Comparison of ENCODE assay signal across 10 cellular contexts in the genomic region with DNA sequence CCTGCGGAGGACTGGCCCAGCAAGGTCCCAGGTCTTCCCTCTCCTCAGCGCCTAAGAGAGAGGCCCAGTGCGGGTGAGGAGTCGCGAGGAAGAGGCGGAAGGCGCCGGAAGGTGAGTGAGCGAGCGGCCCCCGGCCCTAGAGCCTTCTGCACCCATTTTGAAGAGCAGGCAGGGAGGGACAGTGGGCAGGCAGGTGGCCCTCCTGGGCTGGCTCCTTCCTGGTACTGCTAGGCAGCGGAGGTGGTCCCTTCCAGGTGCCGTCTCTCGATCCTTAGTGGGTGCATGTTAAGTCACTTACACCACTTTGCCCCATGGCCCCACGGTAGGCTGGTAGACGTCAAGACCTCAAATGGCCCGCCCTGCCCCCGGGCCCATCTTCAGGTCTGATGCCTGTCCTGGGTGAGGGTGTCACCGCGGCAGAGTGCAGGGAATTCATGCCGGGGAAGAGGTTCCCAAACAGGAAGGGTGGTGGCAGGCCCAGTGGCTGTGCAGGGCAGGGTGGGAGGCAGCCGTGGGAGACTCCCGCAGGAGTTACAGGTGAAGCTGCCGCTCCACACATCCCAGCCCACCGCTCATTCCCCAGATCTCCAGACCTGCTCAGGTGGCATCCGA. TPM values are rescaled to one million over a fixed set of nuclear protein-coding genes. Genes with fewer than 3 reads are reported as not detected.
DNase-seq lines count a peak whose midpoint lies in the region; ATAC-seq, FAIRE-seq and TF ChIP-seq lines count a peak whose summit lies in the region.
"Had no signal": no experiment of that assay in that cellular context is flagged by ENCODE, and none has a peak within 500 bp of the region (broad histone marks: within the 10 kb centered on the region; RNA-seq: fewer than 3 reads in every experiment).

No MANE protein-coding gene starts in this region.

- no peak for FAIRE-seq in pancreas (lab: Jason Lieb, UNC)

- H3K79me2 ChIP-seq in PC-3 (ENCODE audit: low read length) = peaks cover 17% of the 10 kb centered on the region

- no peak for DNase-seq in CD8-positive, alpha-beta T cell
- DNase-seq in PC-3 = peak; percentile 23
- DNase-seq in fibroblast of pulmonary artery (ENCODE audit: low read depth) = no peak
- DNase-seq in pancreas = peak in 1 of 6 donors; percentile 75
- DNase-seq in midbrain (lab: John Stamatoyannopoulos, UW) = no peak
- DNase-seq in MG63 = no peak
- DNase-seq in NCI-H1417 treated with DMSO at 0.1 percent for 48 hours (lab: John Stamatoyannopoulos, UW) = no peak
- DNase-seq: activated gamma-delta T cell treated with Interleukin-2 at 50 U/mL for 16 hours, NCI-H1694 had no signal

- BruUV-seq in PC-3 (replicated peaks; lab: Mats Ljungman, UMichigan) = no TSS peak

- no peaks in the 10 kb centered on the region for H3K9me3 Mint-ChIP-seq in CD8-positive, alpha-beta T cell

- ATAC-seq in CD8-positive, alpha-beta T cell = peak; percentile 11
- ATAC-seq in PC-3 = peak; percentile 13
- ATAC-seq in pancreas = no peak
- ATAC-seq in HG02852 (IDR thresholded peaks at IDR 0.05; ENCODE audit: unreplicated experiment) = no peak

- CTCF ChIA-PET in CD8-positive, alpha-beta T cell (lab: Charles Lee) = interaction anchor here (3.3 kb wide), 1 partner anchor 21 kb away, joined by 21 read pairs; no protein-coding TSS in a partner anchor
- CTCF ChIA-PET in PC-3 (lab: Charles Lee) = no interaction called here

- H3K36me3 Mint-ChIP-seq in CD8-positive, alpha-beta T cell = no peaks in the 10 kb centered on the region

- 23 to 27% methylated on average over 25 to 26 of the region's 26 CpGs for WGBS in pancreas, 2 donors

- peak overlapping the region; percentile 99 for H3K4me2 ChIP-seq in PC-3 (ENCODE audit: low read length)

- no peaks in the 10 kb centered on the region for H3K9me2 ChIP-seq in PC-3 (replicated peaks; ENCODE audit: low read length)

- H3K27me3 Mint-ChIP-seq in CD8-positive, alpha-beta T cell (ENCODE audit: low read depth) = peaks cover 31% of the 10 kb centered on the region

- POLR2A ChIA-PET in CD8-positive, alpha-beta T cell (lab: Charles Lee) = no interaction called here
- POLR2A ChIA-PET in PC-3 (lab: Charles Lee; ENCODE audit: unreplicated experiment) = no interaction called here

- no peaks in the 10 kb centered on the region for H3K27me3 ChIP-seq in CD8-positive, alpha-beta T cell (ENCODE audit: insufficient read depth, low read length)
- H3K27me3 ChIP-seq in PC-3 (ENCODE audit: low read length) (no peaks in the 10 kb centered on the region), pancreas (no peaks in the 10 kb centered on the region), MG63 (no peaks in the 10 kb centered on the region)

- peak overlapping the region; percentile 48 for H3K4me3 ChIP-seq in CD8-positive, alpha-beta T cell (ENCODE audit: low read depth, low read length)
- H3K4me3 ChIP-seq in PC-3 (ENCODE audit: low read length) (peak overlapping the region; percentile 87), fibroblast of pulmonary artery (replicated peaks; ENCODE audit: low read depth, low read length) (peak overlapping the region; percentile 41), pancreas (peak overlapping the region; percentile 44 to 86 (median 62)), MG63 (no peak overlapping the region)

- no peak overlapping the region for H3K27ac Mint-ChIP-seq in CD8-positive, alpha-beta T cell

- H3F3A ChIP-seq in PC-3 (ENCODE audit: low read length, unreplicated experiment) = peaks cover 6% of the 10 kb centered on the region

- peak overlapping the region; percentile 81 for H3K4me3 Mint-ChIP-seq in CD8-positive, alpha-beta T cell

- intact Hi-C loops in CD8-positive, alpha-beta T cell (cut with DNase I, micrococcal nuclease) = no loop called here
- intact Hi-C loops in PC-3 (cut with micrococcal nuclease) (loop anchor here (2.0 kb wide), 1 partner anchor 14 kb away; no protein-coding TSS in a partner anchor), pancreas (cut with DNase I) (no loop called here)

- H3K9me3 ChIP-seq in CD8-positive, alpha-beta T cell (ENCODE audit: low read length) = no peaks in the 10 kb centered on the region
- H3K9me3 ChIP-seq in PC-3 (ENCODE audit: low read length) (no peaks in the 10 kb centered on the region), pancreas (no peaks in the 10 kb centered on the region), MG63 (no peaks in the 10 kb centered on the region)

- no peak overlapping the region for H3K27ac ChIP-seq in CD8-positive, alpha-beta T cell (ENCODE audit: low read depth, low read length)
- H3K27ac ChIP-seq in PC-3 (ENCODE audit: low read length) (no peak overlapping the region), pancreas (peak overlapping the region in 3 of 4 donors; percentile 31 to 58 (median 47))

- TF ChIP-seq CTCF in CD8-positive, alpha-beta T cell (IDR thresholded peaks at IDR 0.05) = no peak
- no peak for TF ChIP-seq CTCF in PC-3 (conservative IDR thresholded peaks at IDR 0.05; ENCODE audit: low read depth, low read length)
- no peak for TF ChIP-seq CTCF in fibroblast of pulmonary artery (IDR thresholded peaks at IDR 0.05; ENCODE audit: low read length, missing control alignments)
- no peak for TF ChIP-seq CTCF in pancreas (IDR thresholded peaks at IDR 0.05)

- H3K36me3 ChIP-seq in CD8-positive, alpha-beta T cell (ENCODE audit: insufficient read depth, low read length) = no peaks in the 10 kb centered on the region
- H3K36me3 ChIP-seq in PC-3 (ENCODE audit: low read depth, low read length) (no peaks in the 10 kb centered on the region), pancreas (no peaks in the 10 kb centered on the region), MG63 (no peaks in the 10 kb centered on the region)

- peaks cover 11% of the 10 kb centered on the region for H3K4me1 Mint-ChIP-seq in CD8-positive, alpha-beta T cell (ENCODE audit: low read depth)

- peak overlapping the region; percentile 79 for H3K9ac ChIP-seq in PC-3 (ENCODE audit: low read length)

- no peaks in the 10 kb centered on the region for H4K20me1 ChIP-seq in PC-3 (ENCODE audit: low read length)

- peaks cover 11% of the 10 kb centered on the region for H3K4me1 ChIP-seq in CD8-positive, alpha-beta T cell (ENCODE audit: insufficient read depth, low read length)
- H3K4me1 ChIP-seq in PC-3 (ENCODE audit: insufficient read depth, low read length) = peaks cover 36% of the 10 kb centered on the region
- H3K4me1 ChIP-seq in pancreas = peaks cover 0 to 10% (median 0%) of the 10 kb centered on the region in 3 donors

- peak overlapping the region; percentile 94 for H2AFZ ChIP-seq in PC-3 (ENCODE audit: low read length)

RNA-seq across cellular contexts. Expression of a gene that starts 14.4 kb away (rescaled TPM):
- total RNA-seq in CD8-positive, alpha-beta T cell = 1 to 10 TPM in 1 of 2 experiments, under 1 TPM in 1; 0.64 to 1.1 TPM
- 30.4 TPM in 2 replicates for total RNA-seq in PC-3 (2014; rRNA removed)
- 1 to 10 TPM; 3.2 to 5.7 (median 4.6) TPM for total RNA-seq in pancreas
- 1 to 10 TPM; 4.3 to 6.4 TPM for polyA plus RNA-seq in pancreas
- 3.9 TPM in 1 of 2 replicates, not detected in the other for total RNA-seq in MG63 (2014; rRNA removed; shearing (Covaris generic); ENCODE audit: low replicate concordance)

RNA-seq across cellular contexts. Expression of a gene that starts 29.6 kb away (rescaled TPM):
- total RNA-seq in CD8-positive, alpha-beta T cell = not detected
- total RNA-seq in PC-3 (2014; rRNA removed) (1.2 and 1.4 TPM in 2 replicates), pancreas (not detected)
- not detected for polyA plus RNA-seq in pancreas
- total RNA-seq in MG63 (2014; rRNA removed; shearing (Covaris generic); ENCODE audit: low replicate concordance) = not detected in 2 replicates

RNA-seq across cellular contexts. Expression of a gene that starts 54.5 kb away (rescaled TPM):
- 100 to 1,000 TPM; 154 to 167 TPM for total RNA-seq in CD8-positive, alpha-beta T cell
- 1.3 and 3.2 TPM in 2 replicates for total RNA-seq in PC-3 (2014; rRNA removed)
- 10 to 100 TPM in 2 of 6 donors, 1 to 10 TPM in 3, under 1 TPM in 1; 0.94 to 23.5 (median 4.1) TPM for total RNA-seq in pancreas
- polyA plus RNA-seq in pancreas = 1 to 10 TPM; 5.3 to 9.7 TPM
- not detected in 2 replicates for total RNA-seq in MG63 (2014; rRNA removed; shearing (Covaris generic); ENCODE audit: low replicate concordance)

Comparison
In these comparisons a context has a peak if more than half of its experiments do, and no peak if none do; other contexts are left out.
1. ATAC-seq: peak in CD8-positive, alpha-beta T cell (single experiment) and PC-3 (single experiment); none in pancreas (0 of 4) and HG02852 (single experiment).
2. H3K27ac ChIP-seq: peak in pancreas (3 of 4); none in CD8-positive, alpha-beta T cell (single experiment) and PC-3 (single experiment).
3. RNA of a gene that starts 54.5 kb away (total RNA-seq): 154 to 167 TPM in CD8-positive, alpha-beta T cell; 0.94 to 23.5 TPM in pancreas, 1.3 to 3.2 TPM in PC-3 and not detected in MG63; every median in the first group is over 4 times any median in the second.